ENCODE assay signal across 1 cellular context in genomic region chr12:53230971-53231858, GRCh38.
TF ChIP-seq lines count a peak whose summit lies in the region.

No MANE protein-coding gene starts in this region.

TF ChIP-seq in A549, 52 proteins besides CTCF, POLR2A, EP300 and RAD21:
- TF ChIP-seq SMC3 (IDR thresholded peaks at IDR 0.05) (no peak), MAFK (IDR thresholded peaks at IDR 0.05; ENCODE audit: partially characterized antibody) (no peak), ZC3H11A (IDR thresholded peaks at IDR 0.05) (no peak), EHF (CRISPR knock-in tag; IDR thresholded peaks at IDR 0.05) (no peak), ATOH8 (CRISPR knock-in tag; IDR thresholded peaks at IDR 0.05; ENCODE audit: low read depth) (no peak), JUNB (IDR thresholded peaks at IDR 0.05) (no peak), JUN (IDR thresholded peaks at IDR 0.05) (no peak), FOSL2 (IDR thresholded peaks at IDR 0.05) (no peak), FOSL2 (CRISPR knock-in tag; IDR thresholded peaks at IDR 0.05) (no peak), BHLHE40 (IDR thresholded peaks at IDR 0.05; ENCODE audit: low read depth, low read length) (no peak), MYC (IDR thresholded peaks at IDR 0.05; ENCODE audit: borderline replicate concordance, low read length) (no peak), HEYL (CRISPR knock-in tag; IDR thresholded peaks at IDR 0.05) (no peak), HOXA7 (CRISPR knock-in tag; IDR thresholded peaks at IDR 0.05) (no peak), FOXS1 (CRISPR knock-in tag; IDR thresholded peaks at IDR 0.05) (no peak), NR3C1 (IDR thresholded peaks at IDR 0.05) (no peak), RNF2 (IDR thresholded peaks at IDR 0.05; ENCODE audit: borderline replicate concordance, low read depth) (no peak), RCOR1 (IDR thresholded peaks at IDR 0.05; ENCODE audit: low read depth, low read length) (no peak), FOSB (CRISPR knock-in tag; IDR thresholded peaks at IDR 0.05) (no peak)
- TF ChIP-seq, protein P1, sequence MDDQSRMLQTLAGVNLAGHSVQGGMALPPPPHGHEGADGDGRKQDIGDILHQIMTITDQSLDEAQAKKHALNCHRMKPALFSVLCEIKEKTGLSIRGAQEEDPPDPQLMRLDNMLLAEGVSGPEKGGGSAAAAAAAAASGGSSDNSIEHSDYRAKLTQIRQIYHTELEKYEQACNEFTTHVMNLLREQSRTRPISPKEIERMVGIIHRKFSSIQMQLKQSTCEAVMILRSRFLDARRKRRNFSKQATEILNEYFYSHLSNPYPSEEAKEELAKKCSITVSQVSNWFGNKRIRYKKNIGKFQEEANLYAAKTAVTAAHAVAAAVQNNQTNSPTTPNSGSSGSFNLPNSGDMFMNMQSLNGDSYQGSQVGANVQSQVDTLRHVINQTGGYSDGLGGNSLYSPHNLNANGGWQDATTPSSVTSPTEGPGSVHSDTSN (IDR thresholded peaks at IDR 0.05): no peak
- TF ChIP-seq, protein P2, sequence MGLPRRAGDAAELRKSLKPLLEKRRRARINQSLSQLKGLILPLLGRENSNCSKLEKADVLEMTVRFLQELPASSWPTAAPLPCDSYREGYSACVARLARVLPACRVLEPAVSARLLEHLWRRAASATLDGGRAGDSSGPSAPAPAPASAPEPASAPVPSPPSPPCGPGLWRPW (IDR thresholded peaks at IDR 0.05): no peak
- TF ChIP-seq, protein P3, sequence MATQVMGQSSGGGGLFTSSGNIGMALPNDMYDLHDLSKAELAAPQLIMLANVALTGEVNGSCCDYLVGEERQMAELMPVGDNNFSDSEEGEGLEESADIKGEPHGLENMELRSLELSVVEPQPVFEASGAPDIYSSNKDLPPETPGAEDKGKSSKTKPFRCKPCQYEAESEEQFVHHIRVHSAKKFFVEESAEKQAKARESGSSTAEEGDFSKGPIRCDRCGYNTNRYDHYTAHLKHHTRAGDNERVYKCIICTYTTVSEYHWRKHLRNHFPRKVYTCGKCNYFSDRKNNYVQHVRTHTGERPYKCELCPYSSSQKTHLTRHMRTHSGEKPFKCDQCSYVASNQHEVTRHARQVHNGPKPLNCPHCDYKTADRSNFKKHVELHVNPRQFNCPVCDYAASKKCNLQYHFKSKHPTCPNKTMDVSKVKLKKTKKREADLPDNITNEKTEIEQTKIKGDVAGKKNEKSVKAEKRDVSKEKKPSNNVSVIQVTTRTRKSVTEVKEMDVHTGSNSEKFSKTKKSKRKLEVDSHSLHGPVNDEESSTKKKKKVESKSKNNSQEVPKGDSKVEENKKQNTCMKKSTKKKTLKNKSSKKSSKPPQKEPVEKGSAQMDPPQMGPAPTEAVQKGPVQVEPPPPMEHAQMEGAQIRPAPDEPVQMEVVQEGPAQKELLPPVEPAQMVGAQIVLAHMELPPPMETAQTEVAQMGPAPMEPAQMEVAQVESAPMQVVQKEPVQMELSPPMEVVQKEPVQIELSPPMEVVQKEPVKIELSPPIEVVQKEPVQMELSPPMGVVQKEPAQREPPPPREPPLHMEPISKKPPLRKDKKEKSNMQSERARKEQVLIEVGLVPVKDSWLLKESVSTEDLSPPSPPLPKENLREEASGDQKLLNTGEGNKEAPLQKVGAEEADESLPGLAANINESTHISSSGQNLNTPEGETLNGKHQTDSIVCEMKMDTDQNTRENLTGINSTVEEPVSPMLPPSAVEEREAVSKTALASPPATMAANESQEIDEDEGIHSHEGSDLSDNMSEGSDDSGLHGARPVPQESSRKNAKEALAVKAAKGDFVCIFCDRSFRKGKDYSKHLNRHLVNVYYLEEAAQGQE (IDR thresholded peaks at IDR 0.05): no peak
